Comparison of ENCODE assay signal across 8 cellular contexts in the genomic region with DNA sequence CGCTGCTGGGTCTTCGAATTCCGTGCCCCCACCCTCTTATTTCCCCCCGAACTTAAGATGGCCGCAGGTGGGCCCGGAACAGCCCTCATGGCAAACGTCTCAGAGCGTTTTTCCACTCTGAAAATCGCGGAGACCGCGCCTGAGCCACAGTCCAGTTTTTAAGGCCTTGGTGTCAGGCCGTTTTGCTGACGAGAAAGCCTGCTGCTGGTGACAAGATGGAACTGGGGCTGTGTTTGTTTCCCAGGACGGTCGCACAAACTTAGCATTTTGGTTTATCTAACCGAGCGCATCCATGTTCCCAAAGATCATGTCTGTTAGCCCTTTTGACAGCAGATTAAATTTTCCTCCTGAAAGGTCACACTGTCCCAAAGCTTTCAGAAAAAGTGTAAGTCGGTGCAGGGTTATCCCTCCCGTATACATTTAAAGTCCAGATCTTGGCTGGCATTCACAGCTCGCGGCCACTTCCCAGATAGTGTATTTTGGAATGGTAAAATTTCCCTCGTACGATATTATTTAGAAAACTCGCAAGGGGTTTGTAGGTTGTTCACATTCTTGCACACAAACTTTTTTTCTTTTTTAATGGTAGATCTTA. TPM values are rescaled to one million over a fixed set of nuclear protein-coding genes. Genes with fewer than 3 reads are reported as not detected.
DNase-seq lines count a peak whose midpoint lies in the region; ATAC-seq and TF ChIP-seq lines count a peak whose summit lies in the region.

No MANE protein-coding gene starts in this region.

- peaks cover 21% of the 10 kb centered on the region for H3K4me1 ChIP-seq in OCI-LY7 (ENCODE audit: insufficient read depth, low read length, poor library complexity, severe bottlenecking)
- peaks cover 0 to 50% (median 22%) of the 10 kb centered on the region in 4 donors for H3K4me1 ChIP-seq in tibial nerve

- DNase-seq in COR-L47 (lab: John Stamatoyannopoulos, UW) = peak; percentile 69
- DNase-seq in OCI-LY7 (ENCODE audit: low spot score) = peak; percentile 86
- DNase-seq in mesenteric fat pad (ENCODE audit: low spot score) = peak; percentile 90
- no peak for DNase-seq in tibial nerve (ENCODE audit: low spot score in 2 of 2)
- DNase-seq in posterior vena cava (ENCODE audit: low spot score) = no peak

- H3K27ac ChIP-seq in OCI-LY7 (ENCODE audit: low read depth, low read length, poor library complexity, severe bottlenecking) = peak overlapping the region; percentile 82
- H3K27ac ChIP-seq in cingulate gyrus (ENCODE audit: low read depth, low read length) = peak overlapping the region; percentile 94
- H3K27ac ChIP-seq in tibial nerve = peak overlapping the region; percentile 98 to 100 (median 98)

- no peak for TF ChIP-seq POLR2A in tibial nerve (IDR thresholded peaks at IDR 0.05)

- H3K79me2 ChIP-seq in OCI-LY7 (ENCODE audit: insufficient read depth, low read depth, low read length) = peaks cover 52% of the 10 kb centered on the region

- H3K9me3 ChIP-seq in OCI-LY7 (ENCODE audit: low read length) (no peaks in the 10 kb centered on the region), tibial nerve (no peaks in the 10 kb centered on the region)

- H3K9me2 ChIP-seq in OCI-LY7 (ENCODE audit: insufficient read depth, low read length) = no peaks in the 10 kb centered on the region

- intact Hi-C loops in OCI-LY7 (cut with micrococcal nuclease; ENCODE audit: unreplicated experiment) (loop anchor here (1.0 to 10.0 kb wide), 4 partner anchors 220 to 1070 kb away; partner anchors contain the start of genes CENPK and PPWD1), posterior vena cava (cut with DNase I) (no loop called here)

- TF ChIP-seq EP300 in tibial nerve (IDR thresholded peaks at IDR 0.05) = no peak

- H4K20me1 ChIP-seq in OCI-LY7 (ENCODE audit: insufficient read depth, low read length) = peaks cover 7% of the 10 kb centered on the region; the same call in 1 of the 2 replicates

- CTCF ChIA-PET in OCI-LY7 (lab: Charles Lee; ENCODE audit: unreplicated experiment) = interaction anchor here (0.7 kb wide), 1 partner anchor 88 kb away, joined by 3 read pairs; no protein-coding TSS in a partner anchor

- no peak for TF ChIP-seq CTCF in OCI-LY7 (conservative IDR thresholded peaks at IDR 0.05; ENCODE audit: low read length)
- no peak for TF ChIP-seq CTCF in tibial nerve (IDR thresholded peaks at IDR 0.05)

- H3K27me3 ChIP-seq in tibial nerve = no peaks in the 10 kb centered on the region

- POLR2A ChIA-PET in OCI-LY7 (lab: Charles Lee) = interaction anchor here (0.6 to 1.0 kb wide), 4 partner anchors 13 to 575 kb away, joined by 3 to 4 read pairs (median 4); no protein-coding TSS in a partner anchor

- ATAC-seq in GM19324 (IDR thresholded peaks at IDR 0.05; ENCODE audit: low FRiP score, unreplicated experiment) = peak; percentile 48
- peak; percentile 43 for ATAC-seq in HG03280 (IDR thresholded peaks at IDR 0.05; ENCODE audit: unreplicated experiment)

- peak overlapping the region; percentile 73 for H2AFZ ChIP-seq in OCI-LY7 (ENCODE audit: low read length)

- peak overlapping the region; percentile 88 for H3K4me2 ChIP-seq in OCI-LY7 (ENCODE audit: low read length)

- peak overlapping the region; percentile 76 for H3K4me3 ChIP-seq in OCI-LY7 (ENCODE audit: low read depth, low read length, poor library complexity, severe bottlenecking)
- peak overlapping the region; percentile 54 to 91 (median 84) for H3K4me3 ChIP-seq in tibial nerve

- H3K36me3 ChIP-seq in OCI-LY7 (ENCODE audit: insufficient read depth, low read length) (peaks cover 36% of the 10 kb centered on the region), tibial nerve (no peaks in the 10 kb centered on the region)

- no TSS peak for BruUV-seq in OCI-LY7 (replicated peaks; lab: Mats Ljungman, UMichigan)

- WGBS in tibial nerve, 2 donors = 0 to 1% methylated on average over 25 of the region's 25 CpGs

RNA-seq across cellular contexts. Expression of gene SREK1, which starts 0.8 kb away (rescaled TPM):
- 101 and 225 TPM in 2 replicates for total RNA-seq in OCI-LY7 (2014; rRNA removed; shearing (Covaris generic))
- total RNA-seq in OCI-LY7 (2022) = 89.3 and 95.1 TPM in 2 replicates
- total RNA-seq in mesenteric fat pad = 51.7 TPM
- 100 to 1,000 TPM in 3 of 4 donors, 10 to 100 TPM in 1; 63.0 to 118 (median 102) TPM for total RNA-seq in tibial nerve
- total RNA-seq in posterior vena cava = 10 to 100 TPM; 56.1 to 62.0 TPM

Comparison
In these comparisons a context has a peak if more than half of its experiments do, and no peak if none do; other contexts are left out.
1. DNase-seq: peak in COR-L47 (single experiment), OCI-LY7 (single experiment) and mesenteric fat pad (single experiment); none in tibial nerve (0 of 2) and posterior vena cava (single experiment).
2. Peak in every context shown above with its lines, with median percentiles within 50 percentile points of each other: H3K27ac ChIP-seq.